In the genomic region with DNA sequence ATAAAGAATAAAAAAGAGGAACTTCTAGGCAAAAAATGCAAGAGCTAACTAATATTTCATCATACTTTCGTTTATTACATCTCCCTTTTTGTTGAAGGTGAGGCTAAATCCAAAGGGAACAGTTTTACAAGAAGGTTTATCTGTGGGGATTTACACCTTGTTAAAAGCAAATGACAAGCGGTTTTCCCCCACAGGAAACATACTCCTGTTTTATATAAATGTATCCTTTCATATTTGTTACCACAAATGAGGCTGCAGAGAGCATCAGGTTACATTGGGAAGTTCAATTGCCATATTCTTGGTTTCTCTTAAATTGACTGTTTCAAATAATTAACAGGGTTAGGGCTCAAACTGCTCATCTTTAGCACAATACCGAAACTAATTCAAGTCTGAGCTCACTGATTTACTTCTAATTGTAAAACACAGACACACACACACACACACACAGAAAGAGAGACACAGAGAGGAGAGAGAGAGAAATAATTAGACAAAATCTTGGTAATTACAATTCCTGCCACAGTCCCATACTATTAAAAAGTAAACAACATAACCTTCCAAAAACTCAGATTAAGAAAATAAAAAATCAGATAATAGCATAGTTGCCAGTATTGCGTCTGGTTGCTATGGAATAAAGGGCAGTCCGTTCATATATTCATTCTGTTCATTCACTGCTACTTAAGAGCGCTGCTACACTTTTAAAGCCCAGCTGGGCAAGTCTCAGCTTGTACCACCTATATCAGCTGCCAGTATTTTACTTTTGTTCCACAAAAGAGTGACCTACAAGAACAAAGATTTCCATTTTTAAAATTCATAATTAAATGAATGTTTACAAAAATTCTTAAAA, we compare ENCODE assay signal across 8 cellular contexts. TPM values are rescaled to one million over a fixed set of nuclear protein-coding genes. Genes with fewer than 3 reads are reported as not detected.
A peak's percentile ranks its signal among the peaks of the same experiment; 100 is the strongest.
DNase-seq lines count a peak whose midpoint lies in the region; ATAC-seq and TF ChIP-seq lines count a peak whose summit lies in the region.

No MANE protein-coding gene starts in this region.

- TF ChIP-seq POLR2A in gastrocnemius medialis (IDR thresholded peaks at IDR 0.05) = no peak

- peak overlapping the region; percentile 61 to 76 (median 71) for H3K27ac ChIP-seq in gastrocnemius medialis
- no peak overlapping the region for H3K27ac ChIP-seq in effector memory CD4-positive, alpha-beta T cell (ENCODE audit: insufficient read depth, low read length, poor library complexity, severe bottlenecking)

- peak; percentile 61 for ATAC-seq in HG02973 (IDR thresholded peaks at IDR 0.05; ENCODE audit: unreplicated experiment)
- peak; percentile 25 to 35 for ATAC-seq in gastrocnemius medialis
- ATAC-seq in GM19455 (IDR thresholded peaks at IDR 0.05; ENCODE audit: unreplicated experiment) = no peak

- H3K4me3 ChIP-seq in gastrocnemius medialis = peak overlapping the region; percentile 11 to 38 (median 22)
- no peak overlapping the region for H3K4me3 ChIP-seq in effector memory CD4-positive, alpha-beta T cell (ENCODE audit: insufficient read depth, low read depth, low read length, poor library complexity, severe bottlenecking)

- in situ Hi-C loops in gastrocnemius medialis (cut with MboI; ENCODE audit: low sequenced_read_pairs in 4 of 4) = no loop called here

- TF ChIP-seq CTCF in gastrocnemius medialis (IDR thresholded peaks at IDR 0.05 in 4 of 5, conservative IDR thresholded peaks at IDR 0.05 in 1 of 5) = no peak

- no peaks in the 10 kb centered on the region for H3K9me3 ChIP-seq in gastrocnemius medialis
- no peaks in the 10 kb centered on the region for H3K9me3 ChIP-seq in effector memory CD4-positive, alpha-beta T cell (ENCODE audit: control insufficient read depth, low read length)

- no peaks in the 10 kb centered on the region for H3K27me3 ChIP-seq in gastrocnemius medialis
- no peaks in the 10 kb centered on the region for H3K27me3 ChIP-seq in effector memory CD4-positive, alpha-beta T cell (replicated peaks; ENCODE audit: control insufficient read depth, insufficient read depth, low read length, poor library complexity, severe bottlenecking)

- DNase-seq in NOMO-1 (lab: John Stamatoyannopoulos, UW; ENCODE audit: unreplicated experiment in 2 of 2) (peak; percentile 15 to 47), NOMO-1 treated with dmso at 0.1 percent for 144 hours (lab: John Stamatoyannopoulos, UW; ENCODE audit: unreplicated experiment) (no peak), NCI-H446 treated with DMSO at 0.1 percent for 48 hours (lab: John Stamatoyannopoulos, UW) (peak; percentile 85), dermis blood vessel endothelial cell (peak; percentile 15), gastrocnemius medialis (no peak)
- DNase-seq in effector memory CD4-positive, alpha-beta T cell = no peak

- intact Hi-C loops in gastrocnemius medialis (cut with DNase I; ENCODE audit: low total_unique reads) = no loop called here

- H3K4me1 ChIP-seq in gastrocnemius medialis = peaks cover 6 to 28% of the 10 kb centered on the region in 2 donors
- peaks cover 5% of the 10 kb centered on the region for H3K4me1 ChIP-seq in effector memory CD4-positive, alpha-beta T cell (ENCODE audit: control insufficient read depth, insufficient read depth, low read length, poor library complexity, severe bottlenecking)

- no peaks in the 10 kb centered on the region for H3K36me3 ChIP-seq in gastrocnemius medialis
- H3K36me3 ChIP-seq in effector memory CD4-positive, alpha-beta T cell (ENCODE audit: control insufficient read depth, insufficient read depth, low read length) = no peaks in the 10 kb centered on the region

RNA-seq across cellular contexts. Expression of a gene that starts 17.0 kb away (rescaled TPM):
- 11.4 and 12.8 TPM in 2 replicates for total RNA-seq in dermis blood vessel endothelial cell
- 10 to 100 TPM in 1 of 4 donors, 1 to 10 TPM in 3; 2.1 to 11.5 (median 7.3) TPM for total RNA-seq in gastrocnemius medialis

Comparison
In these comparisons a context has a peak if more than half of its experiments do, and no peak if none do; other contexts are left out.
1. DNase-seq: peak in NOMO-1 (2 of 2), NCI-H446 treated with DMSO at 0.1 percent for 48 hours (single experiment) and dermis blood vessel endothelial cell (single experiment); none in NOMO-1 treated with dmso at 0.1 percent for 144 hours (single experiment), gastrocnemius medialis (0 of 2) and effector memory CD4-positive, alpha-beta T cell (0 of 3).